ENCODE assay signal across 8 cellular contexts in genomic region chr2:96470636-96471035, GRCh38. TPM values are rescaled to one million over a fixed set of nuclear protein-coding genes. Genes with fewer than 3 reads are reported as not detected.
DNase-seq lines count a peak whose midpoint lies in the region; ATAC-seq and TF ChIP-seq lines count a peak whose summit lies in the region.

No MANE protein-coding gene starts in this region.

- TF ChIP-seq CTCF in type B pancreatic cell (conservative IDR thresholded peaks at IDR 0.05), result peak; percentile 70

- no peaks in the 10 kb centered on the region for H3K36me3 Mint-ChIP-seq in activated T-helper 2 cell treated with anti-CD3 and anti-CD28 coated beads, Interferon-gamma antibody, Interleukin-2, Interleukin-4, amounts not matched to agents 10 μg/mL and 5 μg/mL and 100 μg/mL, durations not matched to agents 14 hours and 24 hours and 36 hours (ENCODE audit: low read depth)
- H3K36me3 Mint-ChIP-seq in type B pancreatic cell, result no peaks in the 10 kb centered on the region

- H3K4me1 Mint-ChIP-seq in activated T-helper 2 cell treated with anti-CD3 and anti-CD28 coated beads, Interferon-gamma antibody, Interleukin-2, Interleukin-4, amounts not matched to agents 10 μg/mL and 5 μg/mL and 100 μg/mL, durations not matched to agents 14 hours and 24 hours and 36 hours (ENCODE audit: low read depth), result peaks cover 11% of the 10 kb centered on the region
- H3K4me1 Mint-ChIP-seq in type B pancreatic cell (ENCODE audit: unreplicated experiment), result no peaks in the 10 kb centered on the region

- H3K9me3 Mint-ChIP-seq in activated T-helper 2 cell treated with anti-CD3 and anti-CD28 coated beads, Interferon-gamma antibody, Interleukin-2, Interleukin-4, amounts not matched to agents 10 μg/mL and 5 μg/mL and 100 μg/mL, durations not matched to agents 14 hours and 24 hours and 36 hours, result no peaks in the 10 kb centered on the region
- H3K9me3 Mint-ChIP-seq in type B pancreatic cell, result no peaks in the 10 kb centered on the region

- H3K4me3 Mint-ChIP-seq in activated T-helper 2 cell treated with anti-CD3 and anti-CD28 coated beads, Interferon-gamma antibody, Interleukin-2, Interleukin-4, amounts not matched to agents 10 μg/mL and 5 μg/mL and 100 μg/mL, durations not matched to agents 14 hours and 24 hours and 36 hours (ENCODE audit: low read depth), result no peak overlapping the region
- H3K4me3 Mint-ChIP-seq in type B pancreatic cell, result no peak overlapping the region

- no peak overlapping the region for H3K27ac Mint-ChIP-seq in activated T-helper 2 cell treated with anti-CD3 and anti-CD28 coated beads, Interferon-gamma antibody, Interleukin-2, Interleukin-4, amounts not matched to agents 10 μg/mL and 5 μg/mL and 100 μg/mL, durations not matched to agents 14 hours and 24 hours and 36 hours
- no peak overlapping the region for H3K27ac Mint-ChIP-seq in type B pancreatic cell

- peak; percentile 74 for ATAC-seq in Right ventricle myocardium inferior
- ATAC-seq in GM19351 (IDR thresholded peaks at IDR 0.05; ENCODE audit: unreplicated experiment), result no peak

- H3K27me3 Mint-ChIP-seq in activated T-helper 2 cell treated with anti-CD3 and anti-CD28 coated beads, Interferon-gamma antibody, Interleukin-2, Interleukin-4, amounts not matched to agents 10 μg/mL and 5 μg/mL and 100 μg/mL, durations not matched to agents 14 hours and 24 hours and 36 hours (ENCODE audit: low read depth), result peaks cover 3% of the 10 kb centered on the region
- peaks cover 7% of the 10 kb centered on the region for H3K27me3 Mint-ChIP-seq in type B pancreatic cell

- intact Hi-C loops in Right ventricle myocardium inferior (cut with DNase I) (loop anchor here (2.0 kb wide), 1 partner anchor 38 kb away; no protein-coding TSS in a partner anchor), cardiac septum (cut with DNase I) (no loop called here), posterior cingulate gyrus (cut with DNase I) (loop anchor here (5.0 kb wide), 1 partner anchor 63 kb away; no protein-coding TSS in a partner anchor)
- intact Hi-C loops in activated T-helper 2 cell treated with anti-CD3 and anti-CD28 coated beads, Interferon-gamma antibody, Interleukin-2, Interleukin-4, amounts not matched to agents 10 μg/mL and 5 μg/mL and 100 μg/mL, durations not matched to agents 14 hours and 24 hours and 36 hours (cut with micrococcal nuclease), result loop anchor here (1.0 to 10.0 kb wide), 2 partner anchors 38 to 84 kb away; no protein-coding TSS in a partner anchor

- DNase-seq in Right ventricle myocardium inferior (ENCODE audit: missing footprints) (peak; percentile 74), cardiac septum (ENCODE audit: low spot score) (no peak), glomerular visceral epithelial cell (ENCODE audit: extremely low spot score) (peak; percentile 73), posterior cingulate gyrus (peak in 8 of 10 donors; percentile 33 to 92 (median 56)), type B pancreatic cell (ENCODE audit: extremely low spot score, unreplicated experiment) (no peak), NCI-H2029 treated with DMSO at 0.1 percent for 48 hours (lab: John Stamatoyannopoulos, UW) (no peak)
- peak; percentile 24 for DNase-seq in activated T-helper 2 cell treated with anti-CD3 and anti-CD28 coated beads, Interferon-gamma antibody, Interleukin-2, Interleukin-4, amounts not matched to agents 10 μg/mL and 5 μg/mL and 100 μg/mL, durations not matched to agents 14 hours and 24 hours and 36 hours (ENCODE audit: low spot score)

RNA-seq across cellular contexts. Expression of gene NEURL3, which starts 34.5 kb away (rescaled TPM):
- 0.14 TPM for total RNA-seq in Right ventricle myocardium inferior
- not detected for total RNA-seq in cardiac septum
- 0.16 and 0.52 TPM in 2 replicates for total RNA-seq in activated T-helper 2 cell treated with anti-CD3 and anti-CD28 coated beads, Interferon-gamma antibody, Interleukin-2, Interleukin-4, amounts not matched to agents 10 μg/mL and 5 μg/mL and 100 μg/mL, durations not matched to agents 14 hours and 24 hours and 36 hours
- total RNA-seq in type B pancreatic cell (ENCODE audit: low replicate concordance), result 1.1 and 2.5 TPM in 2 replicates

Comparison
In these comparisons a context has a peak if more than half of its experiments do, and no peak if none do; other contexts are left out.
1. DNase-seq: peak in Right ventricle myocardium inferior (single experiment), activated T-helper 2 cell treated with anti-CD3 and anti-CD28 coated beads, Interferon-gamma antibody, Interleukin-2, Interleukin-4, amounts not matched to agents 10 μg/mL and 5 μg/mL and 100 μg/mL, durations not matched to agents 14 hours and 24 hours and 36 hours (single experiment), glomerular visceral epithelial cell (single experiment) and posterior cingulate gyrus (8 of 10); none in cardiac septum (single experiment), type B pancreatic cell (single experiment) and NCI-H2029 treated with DMSO at 0.1 percent for 48 hours (single experiment).